Comparison of ENCODE assay signal across 17 cellular contexts in the genomic region with DNA sequence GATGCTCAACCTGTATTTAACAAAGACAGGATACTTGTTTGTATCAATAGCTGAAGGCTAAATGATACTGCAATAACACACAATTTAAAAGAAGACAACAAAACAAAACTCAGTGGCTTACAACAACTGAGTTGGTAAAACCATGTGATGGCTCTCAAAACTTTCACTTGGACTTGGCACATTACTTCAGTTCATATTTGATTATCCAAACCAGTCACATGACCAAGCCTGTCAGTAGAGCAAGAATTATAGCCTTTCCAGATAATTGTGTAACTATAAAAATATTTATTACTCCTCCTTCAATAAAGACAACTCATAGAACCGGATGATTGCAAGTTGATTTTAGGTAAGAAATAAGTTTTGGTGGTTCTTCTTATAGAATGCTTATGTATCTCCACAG.
"Had no signal": no experiment of that assay in that cellular context is flagged by ENCODE, and none has a peak within 500 bp of the region (broad histone marks: within the 10 kb centered on the region; RNA-seq: fewer than 3 reads in every experiment).

No MANE protein-coding gene starts in this region.

- FAIRE-seq: astrocyte, endothelial cell of umbilical vein had no signal

- H3K27ac ChIP-seq: cardiac muscle cell, coronary artery, psoas muscle, sigmoid colon, suprapubic skin, upper lobe of right lung had no signal

- H3K4me3 ChIP-seq: cardiac muscle cell, coronary artery, mucosa of descending colon, psoas muscle, sigmoid colon, suprapubic skin, upper lobe of right lung had no signal

- H3K4me1 ChIP-seq: psoas muscle, suprapubic skin had no signal

- ATAC-seq: mucosa of descending colon; naive thymus-derived CD8-positive, alpha-beta T cell; psoas muscle; stimulated activated naive CD8-positive, alpha-beta T cell treated with anti-CD3 and anti-CD28 coated beads, Interleukin-15, Interleukin-2, amounts not matched to agents 100 U/mL and 50 U/mL, for 24 hours; upper lobe of right lung had no signal

- H3K27me3 ChIP-seq: cardiac muscle cell, sigmoid colon, suprapubic skin, upper lobe of right lung had no signal

- DNase-seq: activated CD4-positive, alpha-beta memory T cell treated with anti-CD3 and anti-CD28 coated beads for 36 hours; activated CD4-positive, CD25-positive, alpha-beta regulatory T cell treated with anti-CD3 and anti-CD28 coated beads, Interleukin-2, amount 50 U/mL, for 72 hours; effector CD4-positive, alpha-beta T cell; hypothalamus; mucosa of descending colon; naive thymus-derived CD8-positive, alpha-beta T cell; psoas muscle; sigmoid colon; stimulated activated CD4-positive, alpha-beta T cell treated with anti-CD3 and anti-CD28 coated beads, Interleukin-2, amount 100 ng/mL, for 48 hours; stimulated activated CD8-positive, alpha-beta memory T cell treated with anti-CD3 and anti-CD28 coated beads, Interleukin-4, amount 100 ng/mL, for 48 hours; stimulated activated naive CD8-positive, alpha-beta T cell treated with anti-CD3 and anti-CD28 coated beads, Interleukin-15, Interleukin-2, amounts not matched to agents 100 U/mL and 50 U/mL, for 24 hours; upper lobe of right lung had no signal

- H3K9me3 ChIP-seq: mucosa of descending colon, psoas muscle, sigmoid colon, suprapubic skin, upper lobe of right lung had no signal
